Comparison of ENCODE assay signal across 1 cellular context in genomic region chr2:148880636-148881035, GRCh38.
TF ChIP-seq lines count a peak whose summit lies in the region.

No MANE protein-coding gene starts in this region.

TF ChIP-seq in GM23338, 12 proteins besides CTCF, POLR2A, EP300 and RAD21 (continued from another document):
- TF ChIP-seq REST (IDR thresholded peaks at IDR 0.05; ENCODE audit: unreplicated experiment), result no peak
- no peak for TF ChIP-seq ZNF331 (CRISPR knock-in tag; IDR thresholded peaks at IDR 0.05; ENCODE audit: low read depth)
- TF ChIP-seq EZH2 (IDR thresholded peaks at IDR 0.05; ENCODE audit: low read depth, unreplicated experiment), result no peak
- TF ChIP-seq JUNB (IDR thresholded peaks at IDR 0.05; ENCODE audit: unreplicated experiment), result no peak
- no peak for TF ChIP-seq ZNF462 (CRISPR knock-in tag; IDR thresholded peaks at IDR 0.05)
- no peak for TF ChIP-seq CREB1 (CRISPR knock-in tag; IDR thresholded peaks at IDR 0.05; ENCODE audit: low read depth)
